In genomic region chr2:217555075-217555876, GRCh38 we compare ENCODE assay signal across 13 cellular contexts.
DNase-seq lines count a peak whose midpoint lies in the region; ATAC-seq and TF ChIP-seq lines count a peak whose summit lies in the region.
"Had no signal": no experiment of that assay in that cellular context is flagged by ENCODE, and none has a peak within 500 bp of the region (broad histone marks: within the 10 kb centered on the region; RNA-seq: fewer than 3 reads in every experiment).

No MANE protein-coding gene starts in this region.

- ATAC-seq in GM18520 (IDR thresholded peaks at IDR 0.05; ENCODE audit: unreplicated experiment) = no peak
- ATAC-seq: gastroesophageal sphincter had no signal

- H3K27me3 ChIP-seq in esophagus squamous epithelium = no peaks in the 10 kb centered on the region
- H3K27me3 ChIP-seq: gastroesophageal sphincter had no signal

- TF ChIP-seq CTCF in AG09309 (IDR thresholded peaks at IDR 0.05; ENCODE audit: control insufficient read depth, insufficient read depth, low read depth, low read length, missing control alignments) (no peak), esophagus squamous epithelium (IDR thresholded peaks at IDR 0.05) (no peak), nephron progenitor cell (IDR thresholded peaks at IDR 0.05) (no peak)

- peaks cover 13% of the 10 kb centered on the region for H3K9me3 Mint-ChIP-seq in nephron progenitor cell

- WGBS in esophagus squamous epithelium, 2 donors = 19 to 27% methylated on average over 7 of the region's 7 CpGs

- no peak for TF ChIP-seq POLR2A in esophagus squamous epithelium (IDR thresholded peaks at IDR 0.05)

- peaks cover 27% of the 10 kb centered on the region for H3K36me3 Mint-ChIP-seq in nephron progenitor cell (ENCODE audit: low read depth)

- H3K4me3 ChIP-seq in AG09309 (ENCODE audit: control insufficient read depth, low read depth, low read length) (no peak overlapping the region), esophagus squamous epithelium (no peak overlapping the region)
- H3K4me3 ChIP-seq: gastroesophageal sphincter had no signal

- no peaks in the 10 kb centered on the region for H3K27me3 Mint-ChIP-seq in nephron progenitor cell (ENCODE audit: low read depth, poor library complexity)

- intact Hi-C loops in esophagus squamous epithelium (cut with DNase I) = no loop called here

- H3K9me3 ChIP-seq in esophagus squamous epithelium = no peaks in the 10 kb centered on the region
- H3K9me3 ChIP-seq: gastroesophageal sphincter had no signal

- H3K4me3 Mint-ChIP-seq in nephron progenitor cell = peak overlapping the region; percentile 42

- peaks cover 0 to 14% (median 7%) of the 10 kb centered on the region in 3 donors for H3K4me1 ChIP-seq in esophagus squamous epithelium

- H3K4me1 Mint-ChIP-seq in nephron progenitor cell = peaks cover 77% of the 10 kb centered on the region

- DNase-seq in AG09309 (ENCODE audit: low read depth) (peak; percentile 45), HT-29 (ENCODE audit: low spot score) (peak; percentile 16), esophagus squamous epithelium (lab: John Stamatoyannopoulos, UW) (no peak), nephron progenitor cell (peak; percentile 9), hippocampal formation (lab: John Stamatoyannopoulos, UW) (no peak), CD1c-positive myeloid dendritic cell (ENCODE audit: extremely low spot score) (no peak), NCI-H69 (lab: John Stamatoyannopoulos, UW) (no peak)
- DNase-seq: activated CD8-positive, alpha-beta memory T cell treated with anti-CD3 and anti-CD28 coated beads, Interleukin-2, amount 50 U/mL, for 4 hours; amygdala; NCI-H1417; SHP77 treated with DMSO at 0.1 percent for 48 hours had no signal

- peak overlapping the region in 3 of 4 donors; percentile 3 to 21 (median 5) for H3K27ac ChIP-seq in esophagus squamous epithelium

- H3K27ac Mint-ChIP-seq in nephron progenitor cell = peak overlapping the region; percentile 18

- no peaks in the 10 kb centered on the region for H3K36me3 ChIP-seq in esophagus squamous epithelium
- H3K36me3 ChIP-seq: gastroesophageal sphincter had no signal

Comparison
In these comparisons a context has a peak if more than half of its experiments do, and no peak if none do; other contexts are left out.
1. DNase-seq: peak in AG09309 (single experiment), HT-29 (single experiment) and nephron progenitor cell (single experiment); none in esophagus squamous epithelium (single experiment), hippocampal formation (0 of 2), CD1c-positive myeloid dendritic cell (single experiment) and NCI-H69 (single experiment).